ENCODE assay signal across 8 cellular contexts in genomic region chr17:77247048-77247541, GRCh38.
DNase-seq lines count a peak whose midpoint lies in the region; TF ChIP-seq lines count a peak whose summit lies in the region.

No MANE protein-coding gene starts in this region.

- H3K36me3 ChIP-seq in HUES6 (ENCODE audit: control insufficient read depth, insufficient read depth, low read length) (no peaks in the 10 kb centered on the region), OCI-LY3 (replicated peaks; ENCODE audit: low read depth, low read length) (no peaks in the 10 kb centered on the region)

- H3K79me2 ChIP-seq in OCI-LY3 (ENCODE audit: low read length) = no peaks in the 10 kb centered on the region

- no peaks in the 10 kb centered on the region for H4K20me1 ChIP-seq in OCI-LY3 (ENCODE audit: insufficient read depth, low read length)

- H3K27me3 ChIP-seq in HUES6 (ENCODE audit: control insufficient read depth, insufficient read depth, low read length) (peaks cover 21% of the 10 kb centered on the region), OCI-LY3 (ENCODE audit: low read depth, low read length) (peaks cover 28% of the 10 kb centered on the region)

- peak overlapping the region; percentile 37; the same call in 1 of the 2 replicates for H2AFZ ChIP-seq in OCI-LY3 (ENCODE audit: low read depth, low read length)

- no peaks in the 10 kb centered on the region for H3K4me1 ChIP-seq in HUES6 (ENCODE audit: control insufficient read depth, insufficient read depth, low read length)
- H3K4me1 ChIP-seq in OCI-LY3 (ENCODE audit: low read length) = no peaks in the 10 kb centered on the region

- H3K9me3 ChIP-seq in HUES6 (ENCODE audit: control insufficient read depth, insufficient read depth, low read depth, low read length) (no peaks in the 10 kb centered on the region), OCI-LY3 (ENCODE audit: insufficient read depth, low read length) (no peaks in the 10 kb centered on the region)

- H3K4me3 ChIP-seq in HUES6 (ENCODE audit: low read depth, low read length) (peak overlapping the region; percentile 70), OCI-LY3 (ENCODE audit: low read length) (peak overlapping the region; percentile 79)

- H3K27ac ChIP-seq in HUES6 (ENCODE audit: low read depth, low read length) = no peak overlapping the region
- H3K27ac ChIP-seq in OCI-LY3 (ENCODE audit: low read length) = no peak overlapping the region

- peak; percentile 94 for DNase-seq in DMS 273 (lab: John Stamatoyannopoulos, UW; ENCODE audit: unreplicated experiment)
- DNase-seq in DMS 273 treated with DMSO at 0.1 percent for 48 hours (lab: John Stamatoyannopoulos, UW) = no peak
- peak; percentile 90 for DNase-seq in activated CD8-positive, alpha-beta memory T cell treated with anti-CD3 and anti-CD28 coated beads, Interleukin-2, amount 50 U/mL, for 4 hours
- DNase-seq in epidermal melanocyte (ENCODE audit: insufficient read length, low spot score) = peak; percentile 55
- peak; percentile 58 for DNase-seq in middle frontal gyrus (ENCODE audit: extremely low spot score, low spot score)
- peak; percentile 60 to 62 for DNase-seq in stimulated activated CD8-positive, alpha-beta memory T cell treated with anti-CD3 and anti-CD28 coated beads, Interleukin-15, amount 100 ng/mL, for 4 hours (ENCODE audit: low read depth in 2 of 2)

- peak overlapping the region; percentile 7 for H3K9ac ChIP-seq in HUES6 (ENCODE audit: low read length)
- H3K9ac ChIP-seq in OCI-LY3 (ENCODE audit: low read length) = peak overlapping the region; percentile 41; the same call in 1 of the 2 replicates

- peak; percentile 92 for TF ChIP-seq CTCF in OCI-LY3 (IDR thresholded peaks at IDR 0.05; ENCODE audit: low read depth, low read length)

- peak overlapping the region; percentile 75 for H3K4me2 ChIP-seq in OCI-LY3 (ENCODE audit: low read length)
